Comparison of ENCODE assay signal across 1 cellular context in the genomic region with DNA sequence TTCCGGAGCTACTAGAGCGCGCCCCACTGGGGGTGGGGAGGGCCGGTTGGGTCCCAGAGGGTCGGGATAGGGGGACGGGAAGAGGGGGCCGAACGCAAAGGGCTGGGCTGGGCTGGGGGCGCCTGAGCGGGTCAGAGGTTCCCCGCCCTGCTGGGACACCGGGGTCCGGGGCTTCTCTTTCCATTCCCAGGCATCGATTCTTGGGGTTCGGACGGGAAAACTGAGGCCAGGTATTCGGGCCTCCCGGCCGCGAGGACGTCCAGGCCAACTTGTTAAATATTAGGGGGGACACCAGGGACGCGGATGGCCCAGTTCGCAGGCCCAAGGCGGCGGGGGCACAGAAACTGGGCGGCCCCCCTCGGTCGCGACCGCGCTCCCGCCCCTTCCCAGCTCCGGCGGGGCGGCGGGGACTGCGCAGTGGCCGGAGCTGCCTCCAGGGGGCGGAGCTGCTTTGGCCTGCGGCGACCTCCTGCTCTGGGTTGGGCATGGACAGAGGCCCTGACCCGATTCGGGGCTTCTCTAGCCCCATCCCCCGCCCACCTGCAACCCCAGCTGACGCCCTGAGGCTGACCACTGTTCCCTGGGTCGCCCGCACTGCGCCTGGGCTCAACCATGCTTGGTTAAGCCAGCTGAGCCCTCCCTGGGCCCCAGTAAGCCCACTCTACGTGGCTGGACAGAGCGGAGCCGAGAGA.
TF ChIP-seq lines count a peak whose summit lies in the region.

No MANE protein-coding gene starts in this region.

TF ChIP-seq in HEK293, 187 proteins besides CTCF, POLR2A, EP300 and RAD21 (continued from another document):
- TF ChIP-seq, protein P1, sequence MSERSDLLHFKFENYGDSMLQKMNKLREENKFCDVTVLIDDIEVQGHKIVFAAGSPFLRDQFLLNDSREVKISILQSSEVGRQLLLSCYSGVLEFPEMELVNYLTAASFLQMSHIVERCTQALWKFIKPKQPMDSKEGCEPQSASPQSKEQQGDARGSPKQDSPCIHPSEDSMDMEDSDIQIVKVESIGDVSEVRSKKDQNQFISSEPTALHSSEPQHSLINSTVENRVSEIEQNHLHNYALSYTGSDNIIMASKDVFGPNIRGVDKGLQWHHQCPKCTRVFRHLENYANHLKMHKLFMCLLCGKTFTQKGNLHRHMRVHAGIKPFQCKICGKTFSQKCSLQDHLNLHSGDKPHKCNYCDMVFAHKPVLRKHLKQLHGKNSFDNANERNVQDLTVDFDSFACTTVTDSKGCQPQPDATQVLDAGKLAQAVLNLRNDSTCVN (tag by site-specific recombination; optimal IDR thresholded peaks at IDR 0.05), result peak; percentile 76
- TF ChIP-seq ZNF792 (tag by site-specific recombination; IDR thresholded peaks at IDR 0.05), result no peak
- no peak for TF ChIP-seq PRDM1 (tag by site-specific recombination; IDR thresholded peaks at IDR 0.05)
- peak; percentile 84 for TF ChIP-seq ZNF341 (tag by site-specific recombination; IDR thresholded peaks at IDR 0.05; ENCODE audit: low read depth)
- no peak for TF ChIP-seq ZNF530 (tag by site-specific recombination; IDR thresholded peaks at IDR 0.05; ENCODE audit: low read depth)
- no peak for TF ChIP-seq YY1 (tag by site-specific recombination; IDR thresholded peaks at IDR 0.05)
- TF ChIP-seq, protein P2, sequence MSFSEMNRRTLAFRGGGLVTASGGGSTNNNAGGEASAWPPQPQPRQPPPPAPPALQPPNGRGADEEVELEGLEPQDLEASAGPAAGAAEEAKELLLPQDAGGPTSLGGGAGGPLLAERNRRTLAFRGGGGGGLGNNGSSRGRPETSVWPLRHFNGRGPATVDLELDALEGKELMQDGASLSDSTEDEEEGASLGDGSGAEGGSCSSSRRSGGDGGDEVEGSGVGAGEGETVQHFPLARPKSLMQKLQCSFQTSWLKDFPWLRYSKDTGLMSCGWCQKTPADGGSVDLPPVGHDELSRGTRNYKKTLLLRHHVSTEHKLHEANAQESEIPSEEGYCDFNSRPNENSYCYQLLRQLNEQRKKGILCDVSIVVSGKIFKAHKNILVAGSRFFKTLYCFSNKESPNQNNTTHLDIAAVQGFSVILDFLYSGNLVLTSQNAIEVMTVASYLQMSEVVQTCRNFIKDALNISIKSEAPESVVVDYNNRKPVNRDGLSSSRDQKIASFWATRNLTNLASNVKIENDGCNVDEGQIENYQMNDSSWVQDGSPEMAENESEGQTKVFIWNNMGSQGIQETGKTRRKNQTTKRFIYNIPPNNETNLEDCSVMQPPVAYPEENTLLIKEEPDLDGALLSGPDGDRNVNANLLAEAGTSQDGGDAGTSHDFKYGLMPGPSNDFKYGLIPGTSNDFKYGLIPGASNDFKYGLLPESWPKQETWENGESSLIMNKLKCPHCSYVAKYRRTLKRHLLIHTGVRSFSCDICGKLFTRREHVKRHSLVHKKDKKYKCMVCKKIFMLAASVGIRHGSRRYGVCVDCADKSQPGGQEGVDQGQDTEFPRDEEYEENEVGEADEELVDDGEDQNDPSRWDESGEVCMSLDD (tag by site-specific recombination; IDR thresholded peaks at IDR 0.05), result peak; percentile 85; the same call in 1 of the 2 replicates
- peak; percentile 45; the same call in 1 of the 2 replicates for TF ChIP-seq BCL11B (tag by site-specific recombination; IDR thresholded peaks at IDR 0.05; ENCODE audit: low read depth)
- no peak for TF ChIP-seq SALL2 (tag by site-specific recombination; IDR thresholded peaks at IDR 0.05; ENCODE audit: borderline replicate concordance)
- TF ChIP-seq ZNF433 (tag by site-specific recombination; IDR thresholded peaks at IDR 0.05; ENCODE audit: low read depth), result no peak
- 0 out of 2 replicates have a peak, but pooled peaks have one; percentile 27 for TF ChIP-seq GLIS2 (tag by site-specific recombination; IDR thresholded peaks at IDR 0.05)
- no peak for TF ChIP-seq ZNF140 (tag by site-specific recombination; IDR thresholded peaks at IDR 0.05)
- no peak for TF ChIP-seq ZNF211 (tag by site-specific recombination; IDR thresholded peaks at IDR 0.05; ENCODE audit: low read depth)
- no peak for TF ChIP-seq ZSCAN16 (tag by site-specific recombination; IDR thresholded peaks at IDR 0.05)
TF ChIP-seq in HEK293: peak in this region for 27.
